ENCODE assay signal across 1 cellular context in the genomic region with DNA sequence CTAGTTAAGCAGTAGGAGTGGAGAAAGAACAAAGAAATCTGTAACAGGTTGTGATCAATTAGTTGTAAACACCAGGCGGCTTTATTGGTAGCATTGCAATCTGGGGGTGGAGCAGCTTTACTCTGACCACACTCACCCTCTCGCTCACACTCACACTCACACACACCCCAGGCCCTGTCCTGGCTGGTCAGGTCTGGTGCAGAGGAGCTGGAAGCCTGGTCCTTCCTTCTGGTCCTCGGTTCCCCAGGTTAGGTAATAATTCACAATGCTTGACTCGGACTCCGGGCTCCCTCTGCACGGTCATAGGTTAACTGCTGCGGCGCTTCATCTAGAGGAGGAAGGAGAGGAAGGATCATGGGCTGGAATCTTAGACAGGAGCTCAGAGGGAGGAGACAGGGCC.
TF ChIP-seq lines count a peak whose summit lies in the region.

No MANE protein-coding gene starts in this region.

TF ChIP-seq in H1, 55 proteins besides CTCF, POLR2A, EP300 and RAD21:
- TF ChIP-seq SP1 (IDR thresholded peaks at IDR 0.05; ENCODE audit: low read depth, low read length), result no peak
- TF ChIP-seq ASH2L (IDR thresholded peaks at IDR 0.05; ENCODE audit: low read length), result peak; percentile 56
